ENCODE assay signal across 19 cellular contexts in the genomic region with DNA sequence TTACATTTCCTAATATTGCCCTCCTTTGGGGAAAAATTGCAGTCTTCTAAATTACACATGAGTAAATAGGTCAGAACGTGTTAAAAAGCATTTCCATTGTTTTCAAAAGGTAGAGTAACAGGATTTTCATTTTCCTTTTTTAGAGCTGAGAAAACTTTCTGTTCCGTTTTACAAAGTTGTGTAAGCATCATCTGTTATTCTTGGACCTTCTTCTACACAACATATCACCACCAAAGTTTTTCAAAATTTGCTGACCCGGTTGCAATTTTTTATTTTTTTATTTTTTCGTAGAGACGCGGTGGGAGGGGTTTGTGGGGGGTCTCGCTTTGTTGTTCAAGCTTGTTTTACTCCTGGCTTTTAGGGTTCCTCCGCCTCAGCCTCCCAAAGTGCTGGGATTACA. TPM values are rescaled to one million over a fixed set of nuclear protein-coding genes. Genes with fewer than 3 reads are reported as not detected.
A peak's percentile ranks its signal among the peaks of the same experiment; 100 is the strongest.
DNase-seq lines count a peak whose midpoint lies in the region; ATAC-seq and TF ChIP-seq lines count a peak whose summit lies in the region.
"Had no signal": no experiment of that assay in that cellular context is flagged by ENCODE, and none has a peak within 500 bp of the region (broad histone marks: within the 10 kb centered on the region; RNA-seq: fewer than 3 reads in every experiment).

No MANE protein-coding gene starts in this region.

- H3K9me3 ChIP-seq in CD4-positive, alpha-beta T cell (ENCODE audit: control insufficient read depth, low read length) = no peaks in the 10 kb centered on the region
- H3K9me3 ChIP-seq in OCI-LY3 (ENCODE audit: insufficient read depth, low read length) (no peaks in the 10 kb centered on the region), iPS-18a (ENCODE audit: control insufficient read depth, low read depth, low read length) (no peaks in the 10 kb centered on the region), uterus (no peaks in the 10 kb centered on the region)
- H3K9me3 ChIP-seq: HAP-1, psoas muscle had no signal

- no peak overlapping the region for H3K9ac ChIP-seq in OCI-LY3 (ENCODE audit: low read length)
- H3K9ac ChIP-seq in iPS-18a (ENCODE audit: low read length) = no peak overlapping the region

- TF ChIP-seq POLR2A in uterus (IDR thresholded peaks at IDR 0.05) = no peak

- H3K36me3 ChIP-seq in OCI-LY3 (replicated peaks; ENCODE audit: low read depth, low read length) (no peaks in the 10 kb centered on the region), iPS-18a (ENCODE audit: control insufficient read depth, low read depth, low read length) (no peaks in the 10 kb centered on the region), uterus (no peaks in the 10 kb centered on the region)
- H3K36me3 ChIP-seq: HAP-1 had no signal

- peak overlapping the region; percentile 72 for H3K4me2 ChIP-seq in OCI-LY3 (ENCODE audit: low read length)

- H3K4me3 ChIP-seq in OCI-LY3 (ENCODE audit: low read length) (peak overlapping the region; percentile 81), iPS-18a (ENCODE audit: low read length) (peak overlapping the region; percentile 70), uterus (no peak overlapping the region)

- peaks cover 24% of the 10 kb centered on the region for H3K4me1 Mint-ChIP-seq in CD4-positive, alpha-beta T cell (ENCODE audit: low read depth)

- intact Hi-C loops in CD4-positive, alpha-beta T cell (cut with DNase I, micrococcal nuclease) = no loop called here
- intact Hi-C loops in uterus (cut with DNase I; ENCODE audit: low total_unique reads) = no loop called here

- H3K27me3 Mint-ChIP-seq in CD4-positive, alpha-beta T cell = peaks cover 62% of the 10 kb centered on the region

- no peak for ATAC-seq in CD4-positive, alpha-beta T cell (ENCODE audit: poor library complexity)
- ATAC-seq in GM21360 (IDR thresholded peaks at IDR 0.05; ENCODE audit: unreplicated experiment) (peak; percentile 34), HG02798 (IDR thresholded peaks at IDR 0.05; ENCODE audit: poor library complexity, unreplicated experiment) (no peak), omental fat pad (ENCODE audit: low FRiP score) (no peak)
- ATAC-seq: psoas muscle had no signal

- H3K4me1 ChIP-seq in OCI-LY3 (ENCODE audit: low read length) = peaks cover 7% of the 10 kb centered on the region
- H3K4me1 ChIP-seq in iPS-18a (ENCODE audit: control insufficient read depth, low read depth, low read length) = no peaks in the 10 kb centered on the region
- no peaks in the 10 kb centered on the region for H3K4me1 ChIP-seq in uterus

- H3K27ac Mint-ChIP-seq in CD4-positive, alpha-beta T cell = no peak overlapping the region
- H3K27ac Mint-ChIP-seq: activated CD4-positive, alpha-beta memory T cell treated with anti-CD3 and anti-CD28 coated beads for 36 hours; T-helper 2 cell treated with Interferon-gamma antibody and Interleukin-4, amounts not matched to agents 5 μg/mL and 100 μg/mL, for 36 hours had no signal

- peaks cover 6% of the 10 kb centered on the region for H3K36me3 Mint-ChIP-seq in CD4-positive, alpha-beta T cell (ENCODE audit: low read depth)
- H3K36me3 Mint-ChIP-seq: activated CD4-positive, alpha-beta memory T cell treated with anti-CD3 and anti-CD28 coated beads for 36 hours had no signal

- peaks cover 36% of the 10 kb centered on the region for H3K27me3 ChIP-seq in CD4-positive, alpha-beta T cell (ENCODE audit: control insufficient read depth, insufficient read depth, low read length)
- no peaks in the 10 kb centered on the region; the same call in 1 of the 2 replicates for H3K27me3 ChIP-seq in OCI-LY3 (ENCODE audit: low read depth, low read length)
- peaks cover 14% of the 10 kb centered on the region for H3K27me3 ChIP-seq in iPS-18a (ENCODE audit: control insufficient read depth, insufficient read depth, low read length)
- no peaks in the 10 kb centered on the region for H3K27me3 ChIP-seq in uterus

- peak overlapping the region; percentile 4 for H3K4me3 Mint-ChIP-seq in CD4-positive, alpha-beta T cell

- H3K79me2 ChIP-seq in OCI-LY3 (ENCODE audit: low read length) = no peaks in the 10 kb centered on the region

- no peak for TF ChIP-seq CTCF in CD4-positive, alpha-beta T cell (IDR thresholded peaks at IDR 0.05)
- TF ChIP-seq CTCF in OCI-LY3 (IDR thresholded peaks at IDR 0.05; ENCODE audit: low read depth, low read length) = no peak
- TF ChIP-seq CTCF in uterus (IDR thresholded peaks at IDR 0.05) = no peak
- TF ChIP-seq CTCF in omental fat pad (IDR thresholded peaks at IDR 0.05) = no peak

- no peak for DNase-seq in CD4-positive, alpha-beta T cell
- DNase-seq in HuH-7 (ENCODE audit: low spot score) = no peak
- DNase-seq in uterus = no peak
- DNase-seq in omental fat pad (ENCODE audit: low spot score) = no peak
- DNase-seq: activated CD4-positive, alpha-beta memory T cell treated with anti-CD3 and anti-CD28 coated beads for 36 hours; caudate nucleus; DMS 273 treated with DMSO at 0.1 percent for 48 hours; NCI-H1105; NCI-H446; psoas muscle had no signal

- no peaks in the 10 kb centered on the region for H4K20me1 ChIP-seq in OCI-LY3 (ENCODE audit: insufficient read depth, low read length)

- H2AFZ ChIP-seq in OCI-LY3 (ENCODE audit: low read depth, low read length) = no peak overlapping the region

- POLR2A ChIA-PET in CD4-positive, alpha-beta T cell (lab: Charles Lee) = interaction anchor here (0.6 kb wide), 1 partner anchor 11 kb away, joined by 3 read pairs; no protein-coding TSS in a partner anchor

- no peak overlapping the region for H3K27ac ChIP-seq in CD4-positive, alpha-beta T cell (ENCODE audit: low read depth, low read length)
- H3K27ac ChIP-seq in OCI-LY3 (ENCODE audit: low read length) (no peak overlapping the region), iPS-18a (ENCODE audit: low read length) (no peak overlapping the region), uterus (no peak overlapping the region)
- H3K27ac ChIP-seq: psoas muscle, RWPE1 had no signal

- H3K9me3 Mint-ChIP-seq in CD4-positive, alpha-beta T cell = peaks cover 2% of the 10 kb centered on the region
- H3K9me3 Mint-ChIP-seq: activated CD4-positive, alpha-beta memory T cell treated with anti-CD3 and anti-CD28 coated beads for 36 hours; T-helper 2 cell treated with Interferon-gamma antibody and Interleukin-4, amounts not matched to agents 5 μg/mL and 100 μg/mL, for 36 hours had no signal

- CTCF ChIA-PET in CD4-positive, alpha-beta T cell (lab: Charles Lee) = interaction anchor here (1.3 kb wide), 1 partner anchor 18 kb away, joined by 3 read pairs; no protein-coding TSS in a partner anchor

RNA-seq across cellular contexts. Expression of a gene that starts 1.1 kb away (rescaled TPM):
- total RNA-seq in CD4-positive, alpha-beta T cell = not detected
- total RNA-seq in uterus = 1 to 10 TPM in 1 of 4 donors, not detected in 3; 1.5 TPM
- 1 to 10 TPM in 1 of 4 donors, under 1 TPM in 2, not detected in 1; 0.28 to 1.2 (median 0.38) TPM for total RNA-seq in omental fat pad
- total RNA-seq: activated CD4-positive, alpha-beta memory T cell treated with anti-CD3 and anti-CD28 coated beads for 36 hours; epithelial cell of proximal tubule; ureter had no signal

Comparison
In these comparisons a context has a peak if more than half of its experiments do, and no peak if none do; other contexts are left out.
1. H3K4me3 ChIP-seq: peak in OCI-LY3 (single experiment) and iPS-18a (single experiment); none in uterus (0 of 2).